ENCODE assay signal across 8 cellular contexts in genomic region chr19:40217027-40217810, GRCh38. TPM values are rescaled to one million over a fixed set of nuclear protein-coding genes. Genes with fewer than 3 reads are reported as not detected.
A peak's percentile ranks its signal among the peaks of the same experiment; 100 is the strongest.
DNase-seq lines count a peak whose midpoint lies in the region; ATAC-seq, FAIRE-seq and TF ChIP-seq lines count a peak whose summit lies in the region.

No MANE protein-coding gene starts in this region.

- intact Hi-C loops in endothelial cell of umbilical vein (cut with micrococcal nuclease) = no loop called here
- intact Hi-C loops in posterior vena cava (cut with DNase I) = loop anchor here in 1 of 2 donors (5.0 kb wide), 1 partner anchor 80 kb away; no protein-coding TSS in a partner anchor

- H3K27ac ChIP-seq in endothelial cell of umbilical vein (ENCODE audit: insufficient read depth, low read depth, low read length) = no peak overlapping the region

- no peak overlapping the region for H2AFZ ChIP-seq in endothelial cell of umbilical vein (ENCODE audit: low read depth, low read length)

- no peak for TF ChIP-seq POLR2A in endothelial cell of umbilical vein (IDR thresholded peaks at IDR 0.05; ENCODE audit: low read depth, low read length)

- FAIRE-seq in endothelial cell of umbilical vein (lab: Jason Lieb, UNC) = no peak

- peaks cover 11% of the 10 kb centered on the region for H3K4me1 ChIP-seq in endothelial cell of umbilical vein (ENCODE audit: control insufficient read depth, extremely low read depth, insufficient read depth, low read length)

- H3K4me2 ChIP-seq in endothelial cell of umbilical vein (ENCODE audit: insufficient read depth, low read length) = no peak overlapping the region

- no peak overlapping the region for H3K4me3 ChIP-seq in endothelial cell of umbilical vein (replicated peaks in 1 of 3; ENCODE audit: insufficient read depth in 1 of 3, low read depth in 1 of 3, low read length in 3 of 3)

- POLR2A ChIA-PET in endothelial cell of umbilical vein (lab: Charles Lee) = no interaction called here

- no peaks in the 10 kb centered on the region for H4K20me1 ChIP-seq in endothelial cell of umbilical vein (replicated peaks; ENCODE audit: control insufficient read depth, extremely low read depth, insufficient read depth, low read length)

- H3K9ac ChIP-seq in endothelial cell of umbilical vein (replicated peaks; ENCODE audit: extremely low read depth, insufficient read depth, low read length) = no peak overlapping the region

- H3K9me1 ChIP-seq in endothelial cell of umbilical vein (replicated peaks; ENCODE audit: control insufficient read depth, extremely low read depth, insufficient read depth, low read length) = no peaks in the 10 kb centered on the region

- H3K36me3 ChIP-seq in endothelial cell of umbilical vein (ENCODE audit: control insufficient read depth in 2 of 2, extremely low read depth in 1 of 2, insufficient read depth in 2 of 2, low read length in 2 of 2) = no peaks in the 10 kb centered on the region

- no TSS peak for BruUV-seq in endothelial cell of umbilical vein (replicated peaks; lab: Mats Ljungman, UMichigan)

- CTCF ChIA-PET in endothelial cell of umbilical vein (lab: Charles Lee) = interaction anchor here (0.6 to 1.3 kb wide), 6 partner anchors 16 to 77 kb away, joined by 3 to 4 read pairs (median 3); no protein-coding TSS in a partner anchor

- no peaks in the 10 kb centered on the region for H3K79me2 ChIP-seq in endothelial cell of umbilical vein (ENCODE audit: control insufficient read depth, insufficient read depth, low read length)

- dilution Hi-C loops in endothelial cell of umbilical vein (cut with MboI; ENCODE audit: extremely low pct_ligation_motif_present, low sequenced_read_pairs) = no loop called here

- DNase-seq in GM20000 (ENCODE audit: low spot score) (peak; percentile 52), NCI-H2196 treated with DMSO at 0.1 percent for 48 hours (lab: John Stamatoyannopoulos, UW; ENCODE audit: unreplicated experiment) (peak; percentile 66), endothelial cell of umbilical vein (ENCODE audit: low read depth, low spot score) (no peak), retina (peak; percentile 49), epidermal melanocyte (ENCODE audit: insufficient read length, low spot score) (no peak), posterior vena cava (ENCODE audit: low spot score) (no peak), OCI-M1 (lab: John Stamatoyannopoulos, UW) (no peak)

- H3K9me3 ChIP-seq in endothelial cell of umbilical vein (replicated peaks; ENCODE audit: control insufficient read depth, insufficient read depth, low read length) = no peaks in the 10 kb centered on the region

- peaks cover 18% of the 10 kb centered on the region in 2 experiments for H3K27me3 ChIP-seq in endothelial cell of umbilical vein (ENCODE audit: control insufficient read depth in 2 of 2, insufficient read depth in 2 of 2, low read length in 2 of 2)

- TF ChIP-seq CTCF in GM20000 (IDR thresholded peaks at IDR 0.05; ENCODE audit: extremely low read depth, missing control alignments) (no peak), endothelial cell of umbilical vein (IDR thresholded peaks at IDR 0.05; ENCODE audit: extremely low read depth in 1 of 2, insufficient read depth in 1 of 2, low read depth in 1 of 2, low read length in 2 of 2) (peak; percentile 30 to 36)

- ATAC-seq in HG03342 (IDR thresholded peaks at IDR 0.05; ENCODE audit: unreplicated experiment) = no peak

TF ChIP-seq in endothelial cell of umbilical vein, 7 proteins besides CTCF, POLR2A, EP300 and RAD21:
- TF ChIP-seq FOS (IDR thresholded peaks at IDR 0.05; ENCODE audit: borderline replicate concordance, insufficient read depth, low read length) (no peak), MAX (IDR thresholded peaks at IDR 0.05; ENCODE audit: insufficient read depth, insufficient read length) (no peak), GATA2 (IDR thresholded peaks at IDR 0.05; ENCODE audit: insufficient read depth, insufficient read length, low read depth, low read length) (no peak), POLR2AphosphoS5 (IDR thresholded peaks at IDR 0.05; ENCODE audit: insufficient read depth, low read depth, low read length) (no peak), JUN (IDR thresholded peaks at IDR 0.05; ENCODE audit: borderline replicate concordance, insufficient read depth, insufficient read length, low read depth) (no peak)

RNA-seq across cellular contexts. Expression of gene TTC9B, which starts 1.0 kb away (rescaled TPM):
- total RNA-seq in endothelial cell of umbilical vein = not detected in 2 replicates
- not detected in 2 replicates for polyA plus RNA-seq in endothelial cell of umbilical vein
- not detected in 2 replicates for polyA plus RNA-seq in endothelial cell of umbilical vein (2011; cell fraction: cytosol; rRNA removed)
- polyA plus RNA-seq in endothelial cell of umbilical vein (2011; cell fraction: nucleus; rRNA removed) = not detected in 2 replicates
- 0.13 and 0.14 TPM in 2 replicates for polyA plus RNA-seq in endothelial cell of umbilical vein (2012)
- not detected in 2 replicates for polyA minus RNA-seq in endothelial cell of umbilical vein
- not detected for polyA minus RNA-seq in endothelial cell of umbilical vein (2011; cell fraction: cytosol; rRNA and poly(A)+ RNA removed)
- not detected in 2 replicates for polyA minus RNA-seq in endothelial cell of umbilical vein (2011; cell fraction: nucleus; rRNA and poly(A)+ RNA removed)
- total RNA-seq in posterior vena cava = not detected

RNA-seq across cellular contexts. Expression of gene CCNP, which starts 9.3 kb away (rescaled TPM):
- total RNA-seq in endothelial cell of umbilical vein = not detected in 2 replicates
- 0.10 TPM in 1 of 2 replicates, not detected in the other for polyA plus RNA-seq in endothelial cell of umbilical vein
- polyA plus RNA-seq in endothelial cell of umbilical vein (2011; cell fraction: cytosol; rRNA removed) = not detected in 2 replicates
- polyA plus RNA-seq in endothelial cell of umbilical vein (2011; cell fraction: nucleus; rRNA removed) = 0.41 and 0.42 TPM in 2 replicates
- not detected in 2 replicates for polyA plus RNA-seq in endothelial cell of umbilical vein (2012)
- 0.15 TPM in 1 of 2 replicates, not detected in the other for polyA minus RNA-seq in endothelial cell of umbilical vein
- not detected for polyA minus RNA-seq in endothelial cell of umbilical vein (2011; cell fraction: cytosol; rRNA and poly(A)+ RNA removed)
- polyA minus RNA-seq in endothelial cell of umbilical vein (2011; cell fraction: nucleus; rRNA and poly(A)+ RNA removed) = not detected in 2 replicates
- total RNA-seq in posterior vena cava = under 1 TPM in 1 of 2 donors, not detected in 1; 0.42 TPM

RNA-seq across cellular contexts. Expression of gene MAP3K10, which starts 26.0 kb away (rescaled TPM):
- total RNA-seq in endothelial cell of umbilical vein (16.5 and 19.4 TPM in 2 replicates), posterior vena cava (10 to 100 TPM; 16.9 to 21.5 TPM)
- 6.3 and 7.7 TPM in 2 replicates for polyA plus RNA-seq in endothelial cell of umbilical vein
- 3.4 and 5.2 TPM in 2 replicates for polyA plus RNA-seq in endothelial cell of umbilical vein (2011; cell fraction: cytosol; rRNA removed)
- polyA plus RNA-seq in endothelial cell of umbilical vein (2011; cell fraction: nucleus; rRNA removed) = 21.3 and 22.1 TPM in 2 replicates
- 6.6 and 9.7 TPM in 2 replicates for polyA plus RNA-seq in endothelial cell of umbilical vein (2012)
- polyA minus RNA-seq in endothelial cell of umbilical vein = 7.1 and 7.5 TPM in 2 replicates
- 6.2 TPM for polyA minus RNA-seq in endothelial cell of umbilical vein (2011; cell fraction: cytosol; rRNA and poly(A)+ RNA removed)
- polyA minus RNA-seq in endothelial cell of umbilical vein (2011; cell fraction: nucleus; rRNA and poly(A)+ RNA removed) = 11.0 and 17.9 TPM in 2 replicates

Comparison
In these comparisons a context has a peak if more than half of its experiments do, and no peak if none do; other contexts are left out.
1. DNase-seq: peak in GM20000 (single experiment), NCI-H2196 treated with DMSO at 0.1 percent for 48 hours (single experiment) and retina (single experiment); none in endothelial cell of umbilical vein (single experiment), epidermal melanocyte (single experiment), posterior vena cava (single experiment) and OCI-M1 (single experiment).